ENCODE assay signal across 8 cellular contexts in the genomic region with DNA sequence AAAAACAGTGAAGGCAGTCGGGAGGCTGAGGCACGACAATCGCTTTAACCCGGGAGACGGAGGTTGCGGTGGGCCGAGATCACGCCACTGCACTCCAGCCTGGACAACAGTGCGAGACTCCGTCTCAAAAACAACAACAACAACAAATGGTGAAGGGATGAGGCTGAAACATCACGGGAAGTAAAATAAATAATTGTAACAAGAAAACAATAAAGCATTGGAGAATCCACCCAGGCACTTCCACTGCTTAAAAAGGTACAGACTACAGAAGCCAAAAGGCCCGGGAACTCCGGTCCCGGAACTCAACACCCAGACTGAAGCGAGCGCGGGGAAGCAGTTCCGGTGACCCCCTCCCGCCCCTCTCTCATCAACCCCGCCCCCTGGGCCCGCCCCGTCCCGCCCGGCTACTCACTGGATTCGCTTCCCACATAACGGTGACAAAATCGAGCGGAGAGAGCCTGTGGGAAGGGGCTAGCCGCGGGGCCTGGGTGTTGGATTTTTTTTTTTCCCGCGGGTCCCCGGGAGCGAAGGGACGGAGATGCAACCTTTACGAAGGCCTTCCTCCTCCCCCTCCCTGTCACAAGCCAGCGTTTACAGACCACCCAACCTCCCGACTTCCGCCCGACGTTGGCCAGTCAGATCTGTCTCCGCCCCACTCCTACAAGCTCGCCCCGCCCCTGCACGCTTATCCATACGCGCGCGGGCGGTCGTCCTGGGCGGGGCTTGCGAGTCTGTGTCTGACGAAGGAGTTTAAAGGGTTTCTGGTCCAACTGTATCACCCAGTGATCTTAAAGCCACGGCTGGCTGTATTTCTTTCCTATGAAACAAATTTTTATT. TPM values are rescaled to one million over a fixed set of nuclear protein-coding genes. Genes with fewer than 3 reads are reported as not detected.
A peak's percentile ranks its signal among the peaks of the same experiment; 100 is the strongest.
DNase-seq lines count a peak whose midpoint lies in the region; TF ChIP-seq lines count a peak whose summit lies in the region.

A gene with protein sequence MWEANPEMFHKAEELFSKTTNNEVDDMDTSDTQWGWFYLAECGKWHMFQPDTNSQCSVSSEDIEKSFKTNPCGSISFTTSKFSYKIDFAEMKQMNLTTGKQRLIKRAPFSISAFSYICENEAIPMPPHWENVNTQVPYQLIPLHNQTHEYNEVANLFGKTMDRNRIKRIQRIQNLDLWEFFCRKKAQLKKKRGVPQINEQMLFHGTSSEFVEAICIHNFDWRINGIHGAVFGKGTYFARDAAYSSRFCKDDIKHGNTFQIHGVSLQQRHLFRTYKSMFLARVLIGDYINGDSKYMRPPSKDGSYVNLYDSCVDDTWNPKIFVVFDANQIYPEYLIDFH (minus strand): TSS at position 600 of the 837 bp plus-strand sequence. CDS start 170 bp downstream, at position 430.

- TF ChIP-seq CTCF in fibroblast of the aortic adventitia (IDR thresholded peaks at IDR 0.05; ENCODE audit: insufficient read depth, low read length) (no peak), neural cell (IDR thresholded peaks at IDR 0.05; ENCODE audit: poor library complexity, severe bottlenecking) (no peak), stomach (IDR thresholded peaks at IDR 0.05) (no peak)

- H3F3A ChIP-seq in neural cell (ENCODE audit: insufficient read depth, low read length, poor library complexity, severe bottlenecking) = no peaks in the 10 kb centered on the region

- TF ChIP-seq EP300 in neural cell (conservative IDR thresholded peaks at IDR 0.05; ENCODE audit: poor library complexity, severe bottlenecking) (peak; percentile 60), stomach (IDR thresholded peaks at IDR 0.05) (no peak)

- no peaks in the 10 kb centered on the region for H4K20me1 ChIP-seq in neural cell (ENCODE audit: insufficient read depth)

- peaks cover 12 to 41% (median 18%) of the 10 kb centered on the region in 4 donors for H3K4me1 ChIP-seq in stomach

- intact Hi-C loops in stomach (cut with DNase I; ENCODE audit: low total_unique reads) = no loop called here

- H3K4me2 ChIP-seq in neural cell (ENCODE audit: low read length) = peak within 1 kb of the TSS; percentile 95

- peak; percentile 97 for DNase-seq in ELF-1 (ENCODE audit: low read depth, low spot score)
- peak; percentile 92 for DNase-seq in H7
- peak; percentile 93 for DNase-seq in M059J (ENCODE audit: low read depth)
- DNase-seq in SHP77 treated with DMSO at 0.1 percent for 48 hours (lab: John Stamatoyannopoulos, UW) = peak; percentile 39
- peak; percentile 99 for DNase-seq in activated effector memory CD4-positive, alpha-beta T cell treated with anti-CD3 and anti-CD28 coated beads, Interleukin-2, amount 50 U/mL, for 16 hours
- peak; percentile 94 for DNase-seq in fibroblast of the aortic adventitia (ENCODE audit: low read depth)
- DNase-seq in stomach = peak; percentile 97

- TF ChIP-seq RAD21 in neural cell (conservative IDR thresholded peaks at IDR 0.05) = peak; percentile 12

- no peaks in the 10 kb centered on the region for H3K9me2 ChIP-seq in neural cell (ENCODE audit: insufficient read depth, low read length)

- H3K9ac ChIP-seq in neural cell (ENCODE audit: low read length) = peak within 1 kb of the TSS; percentile 88

- H3K27ac ChIP-seq in neural cell (ENCODE audit: low read length) (peak within 1 kb of the TSS; percentile 96), stomach (peak within 1 kb of the TSS; percentile 91 to 97 (median 94))

- H3K27me3 ChIP-seq in H7 (ENCODE audit: control insufficient read depth, insufficient read depth, low read length) = no peaks in the 10 kb centered on the region
- no peaks in the 10 kb centered on the region for H3K27me3 ChIP-seq in neural cell (ENCODE audit: insufficient read depth, low read depth, low read length)
- peaks cover 0 to 4% (median 0%) of the 10 kb centered on the region in 3 donors for H3K27me3 ChIP-seq in stomach

- no peak for TF ChIP-seq POLR2A in stomach (IDR thresholded peaks at IDR 0.05)

- 0 to 1% (median 0%) methylated on average over 43 to 55 of the region's 55 CpGs for WGBS in stomach, 5 donors

- H3K4me3 ChIP-seq in H7 (ENCODE audit: insufficient read depth, low read depth, low read length) = peak within 1 kb of the TSS; percentile 70
- H3K4me3 ChIP-seq in fibroblast of the aortic adventitia (ENCODE audit: low read depth, low read length) = peak within 1 kb of the TSS; percentile 77
- H3K4me3 ChIP-seq in neural cell (ENCODE audit: low read length) = peak within 1 kb of the TSS; percentile 84
- peak within 1 kb of the TSS; percentile 60 to 71 (median 66) for H3K4me3 ChIP-seq in stomach

- H3K36me3 ChIP-seq in H7 (replicated peaks; ENCODE audit: control insufficient read depth, insufficient read depth, low read length) (no peaks in the 10 kb centered on the region), neural cell (ENCODE audit: insufficient read depth, low read length) (no peaks in the 10 kb centered on the region), stomach (no peaks in the 10 kb centered on the region)

- H2AFZ ChIP-seq in neural cell (ENCODE audit: low read depth, low read length) = peak within 1 kb of the TSS; percentile 74

- H3K79me2 ChIP-seq in neural cell (replicated peaks; ENCODE audit: insufficient read depth, low read length) = peaks cover 45% of the 10 kb centered on the region

- no peaks in the 10 kb centered on the region for H3K9me3 ChIP-seq in neural cell (ENCODE audit: low read length)
- no peaks in the 10 kb centered on the region for H3K9me3 ChIP-seq in stomach

TF ChIP-seq in neural cell, 6 proteins besides CTCF, POLR2A, EP300 and RAD21:
- TF ChIP-seq MXI1 (conservative IDR thresholded peaks at IDR 0.05; ENCODE audit: poor library complexity, severe bottlenecking) (peak; percentile 40), EZH2 (IDR thresholded peaks at IDR 0.05; ENCODE audit: borderline replicate concordance, insufficient read depth, low read length, poor library complexity, severe bottlenecking) (no peak), POLR2AphosphoS5 (IDR thresholded peaks at IDR 0.05) (peak; percentile 86)
- TF ChIP-seq, protein P1, sequence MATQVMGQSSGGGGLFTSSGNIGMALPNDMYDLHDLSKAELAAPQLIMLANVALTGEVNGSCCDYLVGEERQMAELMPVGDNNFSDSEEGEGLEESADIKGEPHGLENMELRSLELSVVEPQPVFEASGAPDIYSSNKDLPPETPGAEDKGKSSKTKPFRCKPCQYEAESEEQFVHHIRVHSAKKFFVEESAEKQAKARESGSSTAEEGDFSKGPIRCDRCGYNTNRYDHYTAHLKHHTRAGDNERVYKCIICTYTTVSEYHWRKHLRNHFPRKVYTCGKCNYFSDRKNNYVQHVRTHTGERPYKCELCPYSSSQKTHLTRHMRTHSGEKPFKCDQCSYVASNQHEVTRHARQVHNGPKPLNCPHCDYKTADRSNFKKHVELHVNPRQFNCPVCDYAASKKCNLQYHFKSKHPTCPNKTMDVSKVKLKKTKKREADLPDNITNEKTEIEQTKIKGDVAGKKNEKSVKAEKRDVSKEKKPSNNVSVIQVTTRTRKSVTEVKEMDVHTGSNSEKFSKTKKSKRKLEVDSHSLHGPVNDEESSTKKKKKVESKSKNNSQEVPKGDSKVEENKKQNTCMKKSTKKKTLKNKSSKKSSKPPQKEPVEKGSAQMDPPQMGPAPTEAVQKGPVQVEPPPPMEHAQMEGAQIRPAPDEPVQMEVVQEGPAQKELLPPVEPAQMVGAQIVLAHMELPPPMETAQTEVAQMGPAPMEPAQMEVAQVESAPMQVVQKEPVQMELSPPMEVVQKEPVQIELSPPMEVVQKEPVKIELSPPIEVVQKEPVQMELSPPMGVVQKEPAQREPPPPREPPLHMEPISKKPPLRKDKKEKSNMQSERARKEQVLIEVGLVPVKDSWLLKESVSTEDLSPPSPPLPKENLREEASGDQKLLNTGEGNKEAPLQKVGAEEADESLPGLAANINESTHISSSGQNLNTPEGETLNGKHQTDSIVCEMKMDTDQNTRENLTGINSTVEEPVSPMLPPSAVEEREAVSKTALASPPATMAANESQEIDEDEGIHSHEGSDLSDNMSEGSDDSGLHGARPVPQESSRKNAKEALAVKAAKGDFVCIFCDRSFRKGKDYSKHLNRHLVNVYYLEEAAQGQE (IDR thresholded peaks at IDR 0.05; ENCODE audit: borderline replicate concordance) = peak; percentile 41
TF ChIP-seq in neural cell: peak in this region for 3.

RNA-seq across cellular contexts. Expression of the gene that starts here (rescaled TPM):
- total RNA-seq in H7 (2014; rRNA removed; shearing (Covaris generic)) = 4.0 and 4.9 TPM in 2 replicates
- total RNA-seq in M059J (2014; rRNA removed; shearing (Covaris generic)) = 3.1 and 3.7 TPM in 2 replicates
- total RNA-seq in fibroblast of the aortic adventitia (ENCODE audit: low replicate concordance) = 5.3 and 5.6 TPM in 2 replicates
- polyA plus RNA-seq in neural cell = 16.8 and 20.3 TPM in 2 replicates
- 32.6 and 49.0 TPM in 2 replicates for polyA minus RNA-seq in neural cell
- 1 to 10 TPM; 1.7 to 8.1 (median 5.8) TPM for total RNA-seq in stomach
- polyA plus RNA-seq in stomach = 1 to 10 TPM; 1.4 to 3.4 (median 3.1) TPM

Comparison
In these comparisons a context has a peak if more than half of its experiments do, and no peak if none do; other contexts are left out.
1. Peak in every context shown above with its lines: DNase-seq, H3K4me3 ChIP-seq and H3K27ac ChIP-seq.
2. DNase-seq: peak in every context shown above with its lines; median percentile 99 in activated effector memory CD4-positive, alpha-beta T cell treated with anti-CD3 and anti-CD28 coated beads, Interleukin-2, amount 50 U/mL, for 16 hours; 97 in ELF-1; 97 in stomach; 94 in fibroblast of the aortic adventitia; 93 in M059J; 92 in H7; 39 in SHP77 treated with DMSO at 0.1 percent for 48 hours.